Comparison of ENCODE assay signal across 25 cellular contexts in the genomic region with DNA sequence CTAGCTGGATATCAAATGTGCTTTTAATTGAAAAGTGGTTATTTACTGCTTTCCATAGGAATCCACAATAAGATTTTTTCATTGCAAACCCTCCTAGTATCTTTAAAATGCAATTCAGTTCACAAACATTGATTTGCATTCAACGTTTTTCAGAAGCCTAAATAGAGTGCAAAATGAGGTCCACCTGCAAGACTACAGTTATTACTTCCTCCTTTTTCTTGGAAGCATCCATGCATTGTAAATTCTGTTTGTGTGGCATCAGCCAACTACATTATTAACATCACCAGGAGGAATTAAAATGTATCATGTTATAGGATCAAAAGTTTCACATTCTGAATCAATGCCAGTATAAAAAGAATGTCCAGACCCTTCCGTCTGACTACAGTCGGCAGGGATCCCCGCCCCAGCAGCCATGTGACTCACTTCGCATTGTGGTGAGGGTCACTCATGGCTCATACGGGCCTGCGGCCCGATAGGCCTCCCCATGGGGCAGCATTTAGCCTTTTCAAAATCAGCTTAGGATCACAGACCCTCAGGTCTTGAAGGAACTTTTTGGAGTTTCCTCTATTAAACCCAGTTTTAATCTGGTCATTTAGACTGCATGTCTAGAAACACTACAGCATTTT.
DNase-seq lines count a peak whose midpoint lies in the region; ATAC-seq, FAIRE-seq and TF ChIP-seq lines count a peak whose summit lies in the region.
"Had no signal": no experiment of that assay in that cellular context is flagged by ENCODE, and none has a peak within 500 bp of the region (broad histone marks: within the 10 kb centered on the region; RNA-seq: fewer than 3 reads in every experiment).

No MANE protein-coding gene starts in this region.

- H3K9me3 ChIP-seq in DOHH2 (ENCODE audit: control insufficient read depth, insufficient read depth, low read length), result no peaks in the 10 kb centered on the region
- H3K9me3 ChIP-seq: MG63 had no signal

- no peaks in the 10 kb centered on the region for H3K9me3 Mint-ChIP-seq in memory B cell
- H3K9me3 Mint-ChIP-seq: CD8-positive, alpha-beta T cell; T-cell had no signal

- no peak for FAIRE-seq in HTR-8/SVneo (lab: Jason Lieb, UNC)
- FAIRE-seq: GM19239, H54, HepG2, K562 had no signal

- peaks cover 19% of the 10 kb centered on the region; the same call in 1 of the 2 replicates for H3K36me3 ChIP-seq in DOHH2 (ENCODE audit: control insufficient read depth, low read length)
- H3K36me3 ChIP-seq: MG63 had no signal

- peaks cover 78% of the 10 kb centered on the region for H3K4me1 ChIP-seq in DOHH2 (ENCODE audit: control insufficient read depth, low read length)

- peaks cover 19% of the 10 kb centered on the region for H3F3A ChIP-seq in DOHH2 (ENCODE audit: control insufficient read depth, insufficient read depth)

- H3K4me3 ChIP-seq in DOHH2 (ENCODE audit: low read length), result peak overlapping the region; percentile 66
- H3K4me3 ChIP-seq: K562, MG63 had no signal

- no peaks in the 10 kb centered on the region for H3K9me2 ChIP-seq in DOHH2 (replicated peaks; ENCODE audit: control insufficient read depth, low read length)

- no peak for TF ChIP-seq CTCF in DOHH2 (IDR thresholded peaks at IDR 0.05; ENCODE audit: low read depth, low read length, poor library complexity, severe bottlenecking)

- DNase-seq in NCI-H526 (lab: John Stamatoyannopoulos, UW), result peak; percentile 62 to 74
- peak; percentile 59 for DNase-seq in astrocyte of the hippocampus (ENCODE audit: low read depth, low spot score)
- no peak for DNase-seq in memory B cell (ENCODE audit: low spot score in 2 of 2)
- DNase-seq in stimulated activated CD4-positive, alpha-beta T cell treated with anti-CD3 and anti-CD28 coated beads, Interleukin-1b, Interleukin-23, amount 100 ng/mL, for 48 hours, result no peak
- no peak for DNase-seq in HTR-8/SVneo (ENCODE audit: insufficient read length, low spot score)
- no peak for DNase-seq in substantia nigra (lab: John Stamatoyannopoulos, UW)
- DNase-seq: AML-193; CD8-positive, alpha-beta T cell; DMS 273 treated with DMSO at 0.1 percent for 48 hours; DMS79; MG63; NCI-H1694; NCI-H2029 treated with DMSO at 0.1 percent for 48 hours; NCI-H2227 treated with DMSO at 0.1 percent for 48 hours; NCI-H774; RPMI8226; SHP77; T-cell had no signal

- ATAC-seq in memory B cell (ENCODE audit: low read depth) (peak; percentile 89), GM21619 (IDR thresholded peaks at IDR 0.05; ENCODE audit: unreplicated experiment) (no peak)
- ATAC-seq: CD8-positive, alpha-beta T cell; HepG2; K562; T-cell had no signal

- peaks cover 4% of the 10 kb centered on the region for H3K4me1 Mint-ChIP-seq in memory B cell
- H3K4me1 Mint-ChIP-seq: T-cell had no signal

- H3K4me2 ChIP-seq in DOHH2 (ENCODE audit: low read length), result peak overlapping the region; percentile 88

- H3K79me2 ChIP-seq in DOHH2 (ENCODE audit: control insufficient read depth, low read length), result no peaks in the 10 kb centered on the region

- H3K4me3 Mint-ChIP-seq in memory B cell, result no peak overlapping the region
- H3K4me3 Mint-ChIP-seq: CD8-positive, alpha-beta T cell; T-cell had no signal

- no peaks in the 10 kb centered on the region for H3K36me3 Mint-ChIP-seq in memory B cell
- H3K36me3 Mint-ChIP-seq: CD8-positive, alpha-beta T cell; T-cell had no signal

- H4K20me1 ChIP-seq in DOHH2 (ENCODE audit: control insufficient read depth, insufficient read depth, low read depth, low read length), result no peaks in the 10 kb centered on the region

- no peaks in the 10 kb centered on the region for H3K27me3 ChIP-seq in DOHH2 (ENCODE audit: control insufficient read depth, low read length)
- H3K27me3 ChIP-seq: MG63 had no signal

- H3K27ac ChIP-seq in DOHH2 (ENCODE audit: low read depth, low read length) (peak overlapping the region; percentile 99), substantia nigra (ENCODE audit: low read depth, low read length, poor library complexity, severe bottlenecking) (no peak overlapping the region)
- H3K27ac ChIP-seq: C4-2B had no signal

- H3K27ac Mint-ChIP-seq in memory B cell, result no peak overlapping the region
- H3K27ac Mint-ChIP-seq: CD8-positive, alpha-beta T cell; T-cell had no signal

- peaks cover 11% of the 10 kb centered on the region for H3K27me3 Mint-ChIP-seq in memory B cell

Comparison
In these comparisons a context has a peak if more than half of its experiments do, and no peak if none do; other contexts are left out.
1. DNase-seq: peak in NCI-H526 (2 of 2) and astrocyte of the hippocampus (single experiment); none in memory B cell (0 of 2), stimulated activated CD4-positive, alpha-beta T cell treated with anti-CD3 and anti-CD28 coated beads, Interleukin-1b, Interleukin-23, amount 100 ng/mL, for 48 hours (single experiment), HTR-8/SVneo (single experiment) and substantia nigra (0 of 49).